ENCODE assay signal across 18 cellular contexts in genomic region chr2:134421556-134422328, GRCh38.
A peak's percentile ranks its signal among the peaks of the same experiment; 100 is the strongest.
DNase-seq lines count a peak whose midpoint lies in the region; ATAC-seq and TF ChIP-seq lines count a peak whose summit lies in the region.
"Had no signal": no experiment of that assay in that cellular context is flagged by ENCODE, and none has a peak within 500 bp of the region (broad histone marks: within the 10 kb centered on the region; RNA-seq: fewer than 3 reads in every experiment).

No MANE protein-coding gene starts in this region.

- POLR2A ChIA-PET in IMR-90 (lab: Charles Lee; ENCODE audit: unreplicated experiment): no interaction called here

- no peak overlapping the region for H3K23ac ChIP-seq in IMR-90 (ENCODE audit: low read depth, low read length)

- no peak overlapping the region for H2BK15ac ChIP-seq in IMR-90 (ENCODE audit: low read depth, low read length)

- no peaks in the 10 kb centered on the region for H3K9me3 ChIP-seq in IMR-90 (ENCODE audit: control insufficient read depth, insufficient read depth, low read length)
- H3K9me3 ChIP-seq in right atrium auricular region: no peaks in the 10 kb centered on the region
- H3K9me3 ChIP-seq in stomach: no peaks in the 10 kb centered on the region
- H3K9me3 ChIP-seq: Peyer's patch, SK-N-SH had no signal

- TF ChIP-seq RAD21 in IMR-90 (IDR thresholded peaks at IDR 0.05; ENCODE audit: low read length): no peak

- ATAC-seq in IMR-90 (ENCODE audit: low read depth): peak; percentile 21; the same call in 1 of the 2 replicates

- no TSS peak for BruUV-seq in IMR-90 (replicated peaks; lab: Mats Ljungman, UMichigan)

- H3K36me3 ChIP-seq in IMR-90 (ENCODE audit: control insufficient read depth, insufficient read depth, low read length) (peaks cover 31% of the 10 kb centered on the region), right atrium auricular region (peaks cover 10% of the 10 kb centered on the region), stomach (peaks cover 6 to 49% (median 35%) of the 10 kb centered on the region in 4 donors)

- no peak overlapping the region for H4K8ac ChIP-seq in IMR-90 (ENCODE audit: low read depth in 2 of 2, low read length in 2 of 2)

- H3K4me3 ChIP-seq in IMR-90 (ENCODE audit: insufficient read depth, low read depth, low read length) (no peak overlapping the region), right atrium auricular region (no peak overlapping the region), stomach (no peak overlapping the region)
- H3K4me3 ChIP-seq: Peyer's patch had no signal

- H4K20me1 ChIP-seq in IMR-90 (ENCODE audit: insufficient read depth, low read length): no peaks in the 10 kb centered on the region; the same call in 1 of the 2 replicates

- no peak overlapping the region for H2AK5ac ChIP-seq in IMR-90 (ENCODE audit: low read depth, low read length)

- H2BK5ac ChIP-seq in IMR-90 (ENCODE audit: low read depth, low read length, poor library complexity, severe bottlenecking): no peak overlapping the region

- H4K5ac ChIP-seq in IMR-90 (ENCODE audit: low read depth, low read length): no peak overlapping the region

- WGBS in IMR-90 (ENCODE audit: extremely low coverage in 2 of 2, insufficient read length in 1 of 2), 2 experiments: 100% methylated on average over 1 of the region's 7 CpGs; no CpG with 5 or more reads in 1 of the 2 experiments
- WGBS in stomach, 5 donors: 83 to 89% (median 85%) methylated on average over 7 of the region's 7 CpGs

- TF ChIP-seq CTCF in IMR-90 (conservative IDR thresholded peaks at IDR 0.05; ENCODE audit: low read depth, low read length) (no peak), right atrium auricular region (IDR thresholded peaks at IDR 0.05) (no peak), stomach (IDR thresholded peaks at IDR 0.05) (no peak), GM13976 (IDR thresholded peaks at IDR 0.05; ENCODE audit: borderline replicate concordance, control extremely low read depth, extremely low read depth, insufficient read depth, missing control alignments) (no peak)

- H3K79me1 ChIP-seq in IMR-90 (ENCODE audit: low read depth in 1 of 2, low read length in 2 of 2): peaks cover 0 to 24% of the 10 kb centered on the region in 2 experiments; a peak in 3 of 4 replicates

- CTCF ChIA-PET in IMR-90 (lab: Yijun Ruan, JAX): interaction anchor here (1.5 to 2.4 kb wide), 2 partner anchors 10 to 29 kb away, joined by 4 to 9 read pairs; no protein-coding TSS in a partner anchor

- no peak overlapping the region for H3K4me2 ChIP-seq in IMR-90 (ENCODE audit: low read depth, low read length)
- H3K4me2 ChIP-seq: SK-N-SH had no signal

- H4K91ac ChIP-seq in IMR-90 (ENCODE audit: insufficient read depth, low read depth, low read length): no peak overlapping the region

- H3K27me3 ChIP-seq in IMR-90 (ENCODE audit: control insufficient read depth, insufficient read depth, low read length): no peaks in the 10 kb centered on the region
- H3K27me3 ChIP-seq in right atrium auricular region: no peaks in the 10 kb centered on the region
- no peaks in the 10 kb centered on the region for H3K27me3 ChIP-seq in stomach
- H3K27me3 ChIP-seq: Peyer's patch had no signal

- intact Hi-C loops in IMR-90 (cut with micrococcal nuclease): no loop called here
- intact Hi-C loops in stomach (cut with DNase I; ENCODE audit: low total_unique reads): no loop called here

- no peak overlapping the region; the same call in 1 of the 2 replicates for H3K14ac ChIP-seq in IMR-90 (replicated peaks; ENCODE audit: low read depth, low read length)

- H3K4ac ChIP-seq in IMR-90 (ENCODE audit: low read depth, low read length): no peak overlapping the region

- H3K27ac ChIP-seq in IMR-90 (ENCODE audit: insufficient read depth, low read length) (no peak overlapping the region), right atrium auricular region (peak overlapping the region; percentile 61 to 86), stomach (no peak overlapping the region)
- H3K27ac ChIP-seq: Peyer's patch had no signal

- no peak overlapping the region for H3K18ac ChIP-seq in IMR-90 (ENCODE audit: low read depth, low read length)

- in situ Hi-C loops in IMR-90 (cut with MboI; ENCODE audit: low sequenced_read_pairs): loop anchor here (25.0 kb wide), 1 partner anchor 534 kb away; no protein-coding TSS in a partner anchor
- in situ Hi-C loops in GM13976 (cut with MboI; ENCODE audit: low sequenced_read_pairs, unreplicated experiment): loop anchor here (25.0 kb wide), 2 partner anchors 184 to 534 kb away; no protein-coding TSS in a partner anchor

- H3K9ac ChIP-seq in IMR-90 (ENCODE audit: low read depth, low read length): no peak overlapping the region
- H3K9ac ChIP-seq: SK-N-SH had no signal

- DNase-seq in IMR-90 (peak; percentile 11), foreskin melanocyte (peak; percentile 66), right atrium auricular region (ENCODE audit: low spot score) (no peak), stomach (no peak), dermis blood vessel endothelial cell (no peak), NAMALWA (ENCODE audit: low spot score) (no peak), GM13976 (ENCODE audit: low spot score) (no peak)
- DNase-seq: ACHN; AML-193; DMS79; H9; NCI-H1105; NCI-H2081; NCI-H446 treated with DMSO at 0.1 percent for 48 hours; NK-92 treated with Interleukin-12 subunit alpha and Interleukin-12 subunit beta, amount 100 ng/mL, for 24 hours; Peyer's patch; SHP77; SK-N-SH had no signal

- TF ChIP-seq EP300 in stomach (IDR thresholded peaks at IDR 0.05): no peak

- H2AFZ ChIP-seq in IMR-90 (replicated peaks; ENCODE audit: low read length, poor library complexity): no peak overlapping the region

- TF ChIP-seq POLR2A in IMR-90 (IDR thresholded peaks at IDR 0.05; ENCODE audit: low read depth, low read length) (no peak), stomach (IDR thresholded peaks at IDR 0.05) (no peak)

- no peak overlapping the region for H3K56ac ChIP-seq in IMR-90 (ENCODE audit: extremely low read depth, insufficient read depth, low read length)

- H3K4me1 ChIP-seq in IMR-90 (ENCODE audit: control insufficient read depth, insufficient read depth, low read length): peaks cover 2% of the 10 kb centered on the region
- peaks cover 0 to 22% of the 10 kb centered on the region in 2 donors for H3K4me1 ChIP-seq in right atrium auricular region
- H3K4me1 ChIP-seq in stomach: peaks cover 0 to 4% (median 0%) of the 10 kb centered on the region in 4 donors
- H3K4me1 ChIP-seq: Peyer's patch had no signal

- dilution Hi-C loops in IMR-90 (cut with HindIII; ENCODE audit: low sequenced_read_pairs, unreplicated experiment): no loop called here

- peak overlapping the region; percentile 43; the same call in 1 of the 2 replicates for H2BK20ac ChIP-seq in IMR-90 (ENCODE audit: low read depth, low read length)

- H2AK9ac ChIP-seq in IMR-90 (replicated peaks; ENCODE audit: low read depth, low read length, poor library complexity): no peak overlapping the region

- no peak overlapping the region for H2BK120ac ChIP-seq in IMR-90 (ENCODE audit: low read depth, low read length)

- H3K9me1 ChIP-seq in IMR-90 (ENCODE audit: insufficient read depth, low read length): peaks cover 12% of the 10 kb centered on the region

TF ChIP-seq in IMR-90, 13 proteins besides CTCF, POLR2A, EP300 and RAD21:
- no peak for TF ChIP-seq MAZ (IDR thresholded peaks at IDR 0.05; ENCODE audit: borderline replicate concordance, low read depth, low read length)
- no peak for TF ChIP-seq FOS (IDR thresholded peaks at IDR 0.05; ENCODE audit: low read depth, low read length)
- TF ChIP-seq RFX5 (IDR thresholded peaks at IDR 0.05; ENCODE audit: low read depth, low read length): no peak
- TF ChIP-seq RCOR1 (IDR thresholded peaks at IDR 0.05; ENCODE audit: insufficient replicate concordance, low read length): no peak
- no peak for TF ChIP-seq CEBPB (IDR thresholded peaks at IDR 0.05; ENCODE audit: low read depth, low read length)
- no peak for TF ChIP-seq NFE2L2 (IDR thresholded peaks at IDR 0.05; ENCODE audit: low read depth, low read length)
- no peak for TF ChIP-seq SMC3 (IDR thresholded peaks at IDR 0.05; ENCODE audit: low read depth, low read length)
- no peak for TF ChIP-seq MAFK (IDR thresholded peaks at IDR 0.05; ENCODE audit: low read depth, low read length)
- TF ChIP-seq MXI1 (IDR thresholded peaks at IDR 0.05; ENCODE audit: borderline replicate concordance, low read depth, low read length): no peak
- no peak for TF ChIP-seq USF2 (IDR thresholded peaks at IDR 0.05; ENCODE audit: low read depth, low read length)

Comparison
In these comparisons a context has a peak if more than half of its experiments do, and no peak if none do; other contexts are left out.
1. DNase-seq: peak in IMR-90 (single experiment) and foreskin melanocyte (single experiment); none in right atrium auricular region (single experiment), stomach (single experiment), dermis blood vessel endothelial cell (single experiment), NAMALWA (single experiment) and GM13976 (single experiment).
2. H3K27ac ChIP-seq: peak in right atrium auricular region (2 of 2); none in IMR-90 (single experiment) and stomach (0 of 5).